ENCODE assay signal across 14 cellular contexts in the genomic region with DNA sequence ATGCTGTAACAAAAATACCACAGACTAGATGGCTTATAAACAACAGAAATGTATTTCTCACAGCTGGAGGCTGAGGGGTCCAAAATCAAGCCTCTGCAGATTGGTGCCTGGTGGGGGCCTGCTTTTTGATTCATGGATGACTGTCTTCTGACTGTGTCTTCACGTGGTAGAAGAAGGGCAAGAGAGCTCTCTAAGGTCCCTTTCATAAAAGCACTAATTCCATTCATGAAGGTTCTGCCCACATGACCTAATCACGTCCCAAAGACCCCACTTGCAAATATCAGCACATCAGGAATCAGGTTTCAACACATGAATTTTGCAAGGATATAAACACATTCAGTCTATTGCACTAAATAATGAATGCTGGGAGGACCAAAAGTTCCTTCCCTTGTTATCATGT.
DNase-seq lines count a peak whose midpoint lies in the region; ATAC-seq and TF ChIP-seq lines count a peak whose summit lies in the region.
"Had no signal": no experiment of that assay in that cellular context is flagged by ENCODE, and none has a peak within 500 bp of the region (broad histone marks: within the 10 kb centered on the region; RNA-seq: fewer than 3 reads in every experiment).

No MANE protein-coding gene starts in this region.

- no peak for TF ChIP-seq CTCF in lower lobe of right lung (IDR thresholded peaks at IDR 0.05)
- no peak for TF ChIP-seq CTCF in omental fat pad (IDR thresholded peaks at IDR 0.05)

- ATAC-seq in lower lobe of right lung = no peak
- no peak for ATAC-seq in omental fat pad (ENCODE audit: low FRiP score)

- intact Hi-C loops in lower lobe of right lung (cut with DNase I) = no loop called here

- DNase-seq in COLO829 (ENCODE audit: low spot score) (peak; percentile 13), SK-MEL-5 (ENCODE audit: low read depth, low spot score) (peak; percentile 94), lower lobe of right lung (no peak), omental fat pad (ENCODE audit: low spot score) (no peak), SIG-M5 treated with dmso at 0.1 percent for 504 hours (lab: John Stamatoyannopoulos, UW; ENCODE audit: unreplicated experiment) (no peak)
- DNase-seq in activated naive CD4-positive, alpha-beta T cell (lab: John Stamatoyannopoulos, UW) = no peak
- DNase-seq: Caco-2; CD4-positive, alpha-beta memory T cell; DMS153; DND-41; GOT3; HFFc6 had no signal

- H3K4me3 ChIP-seq in lower lobe of right lung = peak overlapping the region; percentile 18
- H3K4me3 ChIP-seq: BLaER1, HAP-1 had no signal

- H3K9me3 ChIP-seq in lower lobe of right lung = no peaks in the 10 kb centered on the region
- H3K9me3 ChIP-seq: BLaER1, Caco-2, HAP-1 had no signal

- in situ Hi-C loops in SK-MEL-5 (cut with HindIII; ENCODE audit: low pct_unique_long_range_greater_than_20kb, low sequenced_read_pairs) = no loop called here

- H3K36me3 ChIP-seq in lower lobe of right lung = no peaks in the 10 kb centered on the region
- H3K36me3 ChIP-seq: BLaER1, HAP-1 had no signal

- no peaks in the 10 kb centered on the region for H3K27me3 ChIP-seq in lower lobe of right lung (ENCODE audit: low read depth)
- H3K27me3 ChIP-seq: BLaER1 had no signal

- no peak overlapping the region for H3K27ac ChIP-seq in lower lobe of right lung
- H3K27ac ChIP-seq: BLaER1 had no signal

- peaks cover 9% of the 10 kb centered on the region for H3K4me1 ChIP-seq in lower lobe of right lung
- H3K4me1 ChIP-seq: Caco-2, HAP-1 had no signal

Comparison
In these comparisons a context has a peak if more than half of its experiments do, and no peak if none do; other contexts are left out.
1. DNase-seq: peak in COLO829 (single experiment) and SK-MEL-5 (single experiment); none in lower lobe of right lung (single experiment), activated naive CD4-positive, alpha-beta T cell (0 of 4), omental fat pad (single experiment) and SIG-M5 treated with dmso at 0.1 percent for 504 hours (single experiment).